In genomic region chr3:59326246-59327024, GRCh38 we compare ENCODE assay signal across 1 cellular context.
TF ChIP-seq lines count a peak whose summit lies in the region.

No MANE protein-coding gene starts in this region.

TF ChIP-seq in SK-N-SH treated with all-trans-retinoic acid at 6 μM for 48 hours, 23 proteins besides CTCF, POLR2A, EP300 and RAD21 (continued from another document):
- TF ChIP-seq CSRNP3 (CRISPR knock-in tag; IDR thresholded peaks at IDR 0.05), result no peak
